26 cellular contexts compared by ENCODE assay signal in genomic region chr2:99858951-99859596, GRCh38.
A peak's percentile ranks its signal among the peaks of the same experiment; 100 is the strongest.
DNase-seq lines count a peak whose midpoint lies in the region; TF ChIP-seq lines count a peak whose summit lies in the region.
"Had no signal": no experiment of that assay in that cellular context is flagged by ENCODE, and none has a peak within 500 bp of the region (broad histone marks: within the 10 kb centered on the region; RNA-seq: fewer than 3 reads in every experiment).

No MANE protein-coding gene starts in this region.

- CTCF ChIA-PET in activated CD4-positive, alpha-beta T cell treated with anti-CD3 and anti-CD28 coated beads, Interleukin-2, amount 10 ng/mL, durations not matched to agents 7 days and 5 days (lab: Charles Lee), result no interaction called here

- H3K79me2 ChIP-seq in GM23248 (ENCODE audit: insufficient read depth) (no peaks in the 10 kb centered on the region), H9 (ENCODE audit: insufficient read depth, low read length) (no peaks in the 10 kb centered on the region)

- H2AFZ ChIP-seq in GM23248, result peak overlapping the region; percentile 7; the same call in 1 of the 2 replicates
- no peak overlapping the region for H2AFZ ChIP-seq in H9 (ENCODE audit: low read length)
- H2AFZ ChIP-seq: PC-9 had no signal

- H3K27ac Mint-ChIP-seq in brain, result peak overlapping the region in 4 of 5 experiments; percentile 14 to 81 (median 71)
- peak overlapping the region in 2 of 3 experiments; percentile 80 to 85 for H3K27ac Mint-ChIP-seq in nephron
- no peak overlapping the region for H3K27ac Mint-ChIP-seq in H9
- no peak overlapping the region for H3K27ac Mint-ChIP-seq in activated CD4-positive, alpha-beta T cell treated with anti-CD3 and anti-CD28 coated beads, Interleukin-2, amount 10 ng/mL, durations not matched to agents 7 days and 5 days
- H3K27ac Mint-ChIP-seq: activated T-cell treated with anti-CD3 and anti-CD28 coated beads, Interleukin-2, amount 50 U/mL, for 24 hours; mesothelial cell of epicardium had no signal

- TF ChIP-seq CTCF in brain (conservative IDR thresholded peaks at IDR 0.05) (no peak), nephron (IDR thresholded peaks at IDR 0.05; ENCODE audit: unreplicated experiment in 3 of 3) (no peak), H9 (conservative IDR thresholded peaks at IDR 0.05) (no peak)

- H2BK120ac ChIP-seq in H9 (ENCODE audit: low read depth, low read length, poor library complexity, severe bottlenecking), result no peak overlapping the region

- H3K4me1 ChIP-seq in GM23248 (ENCODE audit: insufficient read depth), result peaks cover 18% of the 10 kb centered on the region
- H3K4me1 ChIP-seq in H9 (ENCODE audit: insufficient read depth, low read length), result no peaks in the 10 kb centered on the region

- H3K27ac ChIP-seq in GM23248 (no peak overlapping the region), H9 (ENCODE audit: insufficient read length, low read depth, low read length) (no peak overlapping the region)
- H3K27ac ChIP-seq: coronary artery, PC-9, upper lobe of left lung had no signal

- H3K23ac ChIP-seq in H9 (ENCODE audit: insufficient read length, low read depth, low read length), result no peak overlapping the region

- no peak overlapping the region for H2BK20ac ChIP-seq in H9 (ENCODE audit: low read depth, low read length, poor library complexity, severe bottlenecking)

- H3K4me1 Mint-ChIP-seq in brain (peaks cover 16% of the 10 kb centered on the region), nephron (peaks cover 68% of the 10 kb centered on the region), H9 (peaks cover 0 to 4% of the 10 kb centered on the region in 2 experiments; a peak in 1 of 4 replicates)
- H3K4me1 Mint-ChIP-seq in activated CD4-positive, alpha-beta T cell treated with anti-CD3 and anti-CD28 coated beads, Interleukin-2, amount 10 ng/mL, durations not matched to agents 7 days and 5 days, result peaks cover 21% of the 10 kb centered on the region

- peak overlapping the region in 1 of 5 experiments; percentile 33 for H3K4me3 Mint-ChIP-seq in brain
- no peak overlapping the region for H3K4me3 Mint-ChIP-seq in nephron
- H3K4me3 Mint-ChIP-seq in H9, result no peak overlapping the region
- H3K4me3 Mint-ChIP-seq in activated CD4-positive, alpha-beta T cell treated with anti-CD3 and anti-CD28 coated beads, Interleukin-2, amount 10 ng/mL, durations not matched to agents 7 days and 5 days, result no peak overlapping the region
- H3K4me3 Mint-ChIP-seq: activated T-cell treated with anti-CD3 and anti-CD28 coated beads, Interleukin-2, amount 50 U/mL, for 24 hours; CD14-positive monocyte; mesothelial cell of epicardium; naive thymus-derived CD4-positive, alpha-beta T cell had no signal

- H2BK5ac ChIP-seq in H9 (ENCODE audit: insufficient read length, low read length), result no peak overlapping the region

- H3K9ac ChIP-seq in GM23248 (no peak overlapping the region), H9 (ENCODE audit: extremely low read depth, insufficient read length, low read length) (no peak overlapping the region)

- H3K9me3 ChIP-seq in GM23248 (ENCODE audit: low read depth) (no peaks in the 10 kb centered on the region), H9 (ENCODE audit: control insufficient read depth, low read depth, low read length) (no peaks in the 10 kb centered on the region)
- H3K9me3 ChIP-seq: upper lobe of left lung had no signal

- no peak overlapping the region for H3K18ac ChIP-seq in H9 (ENCODE audit: insufficient read length, low read depth, low read length)

- H4K20me1 ChIP-seq in GM23248 (ENCODE audit: insufficient read depth) (no peaks in the 10 kb centered on the region), H9 (ENCODE audit: control insufficient read depth, insufficient read depth, insufficient read length) (no peaks in the 10 kb centered on the region)

- no peak overlapping the region for H3K4me3 ChIP-seq in GM23248
- H3K4me3 ChIP-seq: coronary artery, PC-9, upper lobe of left lung had no signal

- H4K91ac ChIP-seq in H9 (ENCODE audit: insufficient read length, low read depth, low read length), result no peak overlapping the region

- H4K5ac ChIP-seq in H9 (ENCODE audit: insufficient read length, low read depth, low read length), result no peak overlapping the region

- WGBS in GM23248 (ENCODE audit: low coverage in 1 of 2, low lambda C conversion rate in 2 of 2, missing lambda C conversion rate in 2 of 2), 2 experiments, result 36 to 37% methylated on average over 6 of the region's 6 CpGs
- no CpG with 5 or more reads among the region's 6 CpGs for WGBS in H9 (ENCODE audit: extremely low coverage, insufficient read length, low lambda C conversion rate)

- H3K4me2 ChIP-seq in GM23248 (ENCODE audit: unreplicated experiment), result peak overlapping the region; percentile 45
- H3K4me2 ChIP-seq in H9 (ENCODE audit: insufficient read depth, insufficient read length, low read length), result no peak overlapping the region
- H3K4me2 ChIP-seq: PC-9 had no signal

- no peak overlapping the region for H3K14ac ChIP-seq in H9 (ENCODE audit: insufficient read depth, low read length)

- in situ Hi-C loops in GM23248 (cut with MboI), result no loop called here

- DNase-seq in AG20443 (ENCODE audit: low spot score), result peak; percentile 66
- peak; percentile 71 for DNase-seq in GM23248
- DNase-seq in AG08396 (ENCODE audit: low spot score), result no peak
- no peak for DNase-seq in cerebellar cortex (ENCODE audit: low spot score)
- no peak for DNase-seq in H9
- no peak for DNase-seq in activated CD4-positive, alpha-beta T cell treated with anti-CD3 and anti-CD28 coated beads, Interleukin-2, amount 10 ng/mL, durations not matched to agents 7 days and 5 days
- DNase-seq: activated CD4-positive, alpha-beta T cell treated with anti-CD3 and anti-CD28 coated beads for 4 hours; activated gamma-delta T cell; activated T-cell treated with anti-CD3 and anti-CD28 coated beads, Interleukin-2, amount 50 U/mL, for 24 hours; DND-41; left ventricle myocardium superior; naive thymus-derived CD4-positive, alpha-beta T cell; NCI-H1105; NCI-H1930; NCI-H526; NK-92 treated with Interleukin-12 subunit alpha and Interleukin-12 subunit beta, amount 100 ng/mL, for 24 hours; occipital lobe; PC-9; SHP77; stimulated activated CD4-positive, alpha-beta T cell treated with anti-CD3 and anti-CD28 coated beads, Interleukin-2, amount 100 ng/mL, for 24 hours; upper lobe of left lung had no signal

- H2BK15ac ChIP-seq in H9 (ENCODE audit: low read depth, low read length), result no peak overlapping the region

- H2AK5ac ChIP-seq in H9 (ENCODE audit: insufficient read length, low read length), result no peak overlapping the region

- no peak overlapping the region for H2BK12ac ChIP-seq in H9 (ENCODE audit: insufficient read length, low read depth, low read length)

- H3K36me3 Mint-ChIP-seq in brain, result peaks cover 17% of the 10 kb centered on the region
- peaks cover 28% of the 10 kb centered on the region for H3K36me3 Mint-ChIP-seq in nephron (ENCODE audit: low read depth)
- no peaks in the 10 kb centered on the region for H3K36me3 Mint-ChIP-seq in H9 (ENCODE audit: insufficient read depth in 1 of 3, low read depth in 3 of 3)
- no peaks in the 10 kb centered on the region for H3K36me3 Mint-ChIP-seq in activated CD4-positive, alpha-beta T cell treated with anti-CD3 and anti-CD28 coated beads, Interleukin-2, amount 10 ng/mL, durations not matched to agents 7 days and 5 days (ENCODE audit: low read depth)

- H3K9me2 ChIP-seq in GM23248 (ENCODE audit: insufficient read depth), result no peaks in the 10 kb centered on the region; the same call in 1 of the 2 replicates

- no peak overlapping the region for H3K56ac ChIP-seq in H9 (ENCODE audit: insufficient read length, low read depth, low read length)

- POLR2A ChIA-PET in activated CD4-positive, alpha-beta T cell treated with anti-CD3 and anti-CD28 coated beads, Interleukin-2, amount 10 ng/mL, durations not matched to agents 7 days and 5 days (lab: Charles Lee), result no interaction called here

- H3K36me3 ChIP-seq in GM23248 (ENCODE audit: low read depth), result no peaks in the 10 kb centered on the region
- H3K36me3 ChIP-seq: upper lobe of left lung had no signal

- peaks cover 4 to 23% (median 7%) of the 10 kb centered on the region in 5 experiments for H3K9me3 Mint-ChIP-seq in brain
- H3K9me3 Mint-ChIP-seq in nephron, result peaks cover 3% of the 10 kb centered on the region
- H3K9me3 Mint-ChIP-seq in H9, result no peaks in the 10 kb centered on the region; a peak in 1 of 5 replicates
- H3K9me3 Mint-ChIP-seq in activated CD4-positive, alpha-beta T cell treated with anti-CD3 and anti-CD28 coated beads, Interleukin-2, amount 10 ng/mL, durations not matched to agents 7 days and 5 days, result no peaks in the 10 kb centered on the region
- H3K9me3 Mint-ChIP-seq: activated T-cell treated with anti-CD3 and anti-CD28 coated beads, Interleukin-2, amount 50 U/mL, for 24 hours had no signal

- H3T11ph ChIP-seq in H9 (ENCODE audit: low read length), result no peak overlapping the region

- no peaks in the 10 kb centered on the region for H3K79me1 ChIP-seq in H9 (ENCODE audit: insufficient read depth, low read depth, low read length, poor library complexity, severe bottlenecking)

- no peak overlapping the region for H4K8ac ChIP-seq in H9 (replicated peaks; ENCODE audit: insufficient read length, low read depth, low read length)

- no peaks in the 10 kb centered on the region for H3K23me2 ChIP-seq in H9 (ENCODE audit: insufficient read length, low read depth, low read length, poor library complexity, severe bottlenecking)

- no peaks in the 10 kb centered on the region for H3K27me3 Mint-ChIP-seq in brain
- no peaks in the 10 kb centered on the region for H3K27me3 Mint-ChIP-seq in nephron (ENCODE audit: low read depth)
- H3K27me3 Mint-ChIP-seq in H9 (ENCODE audit: low read depth), result no peaks in the 10 kb centered on the region
- H3K27me3 Mint-ChIP-seq in activated CD4-positive, alpha-beta T cell treated with anti-CD3 and anti-CD28 coated beads, Interleukin-2, amount 10 ng/mL, durations not matched to agents 7 days and 5 days, result no peaks in the 10 kb centered on the region
- H3K27me3 Mint-ChIP-seq: activated T-cell treated with anti-CD3 and anti-CD28 coated beads, Interleukin-2, amount 50 U/mL, for 24 hours had no signal

- H3K27me3 ChIP-seq in GM23248 (replicated peaks; ENCODE audit: insufficient read depth) (no peaks in the 10 kb centered on the region), H9 (ENCODE audit: insufficient read depth, low read length) (no peaks in the 10 kb centered on the region)
- H3K27me3 ChIP-seq: upper lobe of left lung had no signal

- no peak overlapping the region for H3K4ac ChIP-seq in H9 (ENCODE audit: low read depth, low read length)

- H3F3A ChIP-seq in GM23248 (ENCODE audit: insufficient read depth), result 0 out of 2 replicates have a peak, but pooled peaks cover 4% of the 10 kb centered on the region

Comparison
In these comparisons a context has a peak if more than half of its experiments do, and no peak if none do; other contexts are left out.
1. DNase-seq: peak in AG20443 (single experiment) and GM23248 (single experiment); none in AG08396 (single experiment), cerebellar cortex (single experiment), H9 (single experiment) and activated CD4-positive, alpha-beta T cell treated with anti-CD3 and anti-CD28 coated beads, Interleukin-2, amount 10 ng/mL, durations not matched to agents 7 days and 5 days (single experiment).
2. H3K27ac Mint-ChIP-seq: peak in brain (4 of 5) and nephron (2 of 3); none in H9 (0 of 3) and activated CD4-positive, alpha-beta T cell treated with anti-CD3 and anti-CD28 coated beads, Interleukin-2, amount 10 ng/mL, durations not matched to agents 7 days and 5 days (single experiment).